26 cellular contexts compared by ENCODE assay signal in genomic region chr1:1958071-1958541, GRCh38. TPM values are rescaled to one million over a fixed set of nuclear protein-coding genes. Genes with fewer than 3 reads are reported as not detected.
DNase-seq lines count a peak whose midpoint lies in the region; ATAC-seq and TF ChIP-seq lines count a peak whose summit lies in the region.
"Had no signal": no experiment of that assay in that cellular context is flagged by ENCODE, and none has a peak within 500 bp of the region (broad histone marks: within the 10 kb centered on the region; RNA-seq: fewer than 3 reads in every experiment).

No MANE protein-coding gene starts in this region.

- H3K27ac ChIP-seq in RWPE1: peak overlapping the region; percentile 5; the same call in 1 of the 2 replicates
- no peak overlapping the region for H3K27ac ChIP-seq in foreskin keratinocyte
- H3K27ac ChIP-seq in neuronal stem cell (replicated peaks; ENCODE audit: low read length): no peak overlapping the region
- H3K27ac ChIP-seq: 22Rv1, HL-60, PC-9, SK-N-MC had no signal

- H3K4me1 ChIP-seq in foreskin keratinocyte (no peaks in the 10 kb centered on the region), neuronal stem cell (ENCODE audit: control insufficient read depth in 2 of 2, insufficient read depth in 1 of 2, low read depth in 1 of 2, low read length in 2 of 2) (peaks cover 0 to 10% of the 10 kb centered on the region in 2 donors)
- H3K4me1 ChIP-seq: BE2C had no signal

- no peak overlapping the region for H3K4me2 ChIP-seq in neuronal stem cell (ENCODE audit: insufficient read depth, low read length, poor library complexity, severe bottlenecking)
- H3K4me2 ChIP-seq: PC-9 had no signal

- no peak overlapping the region for H3K4me3 Mint-ChIP-seq in activated CD4-positive, alpha-beta T cell treated with anti-CD3 and anti-CD28 coated beads for 36 hours
- H3K4me3 Mint-ChIP-seq in stimulated activated effector memory CD8-positive, alpha-beta T cell treated with anti-CD3 and anti-CD28 coated beads, Interleukin-12 subunit alpha, Interleukin-12 subunit beta, amount 100 ng/mL, for 72 hours: no peak overlapping the region
- H3K4me3 Mint-ChIP-seq: CD4-positive, CD25-positive, alpha-beta regulatory T cell had no signal

- CTCF ChIA-PET in activated CD4-positive, alpha-beta T cell treated with anti-CD3 and anti-CD28 coated beads for 36 hours (lab: Charles Lee): interaction anchor here (1.0 to 3.8 kb wide), 2 partner anchors 14 to 87 kb away, joined by 3 to 51 read pairs; no protein-coding TSS in a partner anchor
- CTCF ChIA-PET in RWPE1 (lab: Yijun Ruan, JAX): interaction anchor here (5.4 kb wide), 1 partner anchor 87 kb away, joined by 69 read pairs; no protein-coding TSS in a partner anchor

- H3K4me1 Mint-ChIP-seq in activated CD4-positive, alpha-beta T cell treated with anti-CD3 and anti-CD28 coated beads for 36 hours: peaks cover 14% of the 10 kb centered on the region
- peaks cover 12% of the 10 kb centered on the region for H3K4me1 Mint-ChIP-seq in stimulated activated effector memory CD8-positive, alpha-beta T cell treated with anti-CD3 and anti-CD28 coated beads, Interleukin-12 subunit alpha, Interleukin-12 subunit beta, amount 100 ng/mL, for 72 hours

- H3K36me3 ChIP-seq in neuronal stem cell (replicated peaks in 1 of 2; ENCODE audit: control insufficient read depth in 2 of 2, insufficient read depth in 2 of 2, low read length in 2 of 2): no peaks in the 10 kb centered on the region
- H3K36me3 ChIP-seq: BE2C had no signal

- H3K79me1 ChIP-seq in neuronal stem cell (ENCODE audit: low read depth, low read length): no peaks in the 10 kb centered on the region

- H3K4me3 ChIP-seq in neuronal stem cell (ENCODE audit: low read length in 2 of 2): no peak overlapping the region
- H3K4me3 ChIP-seq: PC-9, SK-N-MC had no signal

- H3K18ac ChIP-seq in neuronal stem cell (ENCODE audit: low read length): no peak overlapping the region

- peaks cover 9% of the 10 kb centered on the region for H3K27me3 ChIP-seq in foreskin keratinocyte
- H3K27me3 ChIP-seq in neuronal stem cell (ENCODE audit: control insufficient read depth in 3 of 3, insufficient read depth in 3 of 3, low read depth in 1 of 3, low read length in 3 of 3): peaks cover 0 to 23% (median 0%) of the 10 kb centered on the region in 3 experiments

- peaks cover 17% of the 10 kb centered on the region for H3K27me3 Mint-ChIP-seq in activated CD4-positive, alpha-beta T cell treated with anti-CD3 and anti-CD28 coated beads for 36 hours

- H3K9me3 Mint-ChIP-seq in activated CD4-positive, alpha-beta T cell treated with anti-CD3 and anti-CD28 coated beads for 36 hours (ENCODE audit: low read depth): peaks cover 3% of the 10 kb centered on the region
- H3K9me3 Mint-ChIP-seq in stimulated activated effector memory CD8-positive, alpha-beta T cell treated with anti-CD3 and anti-CD28 coated beads, Interleukin-12 subunit alpha, Interleukin-12 subunit beta, amount 100 ng/mL, for 72 hours: peaks cover 2% of the 10 kb centered on the region

- H2AFZ ChIP-seq in neuronal stem cell (ENCODE audit: low read length): no peak overlapping the region
- H2AFZ ChIP-seq: PC-9 had no signal

- H2AK5ac ChIP-seq in neuronal stem cell (ENCODE audit: low read depth, low read length): no peak overlapping the region

- no peak overlapping the region for H3K4ac ChIP-seq in neuronal stem cell (ENCODE audit: low read length)

- WGBS in neuronal stem cell (ENCODE audit: extremely low coverage in 2 of 2, insufficient read length in 2 of 2, insufficient replicate concordance in 1 of 2), 2 donors: no CpG with 5 or more reads among the region's 29 CpGs

- H2BK12ac ChIP-seq in neuronal stem cell (ENCODE audit: low read length): no peak overlapping the region

- peak overlapping the region; percentile 51 for H3K23ac ChIP-seq in neuronal stem cell (ENCODE audit: low read depth, low read length, poor library complexity)

- no peak for DNase-seq in activated CD4-positive, alpha-beta T cell treated with anti-CD3 and anti-CD28 coated beads for 36 hours
- no peak for DNase-seq in activated CD4-positive, alpha-beta T cell treated with anti-CD3 and anti-CD28 coated beads for 48 hours
- DNase-seq in RWPE1 (ENCODE audit: low spot score): no peak
- DNase-seq in foreskin keratinocyte: peak; percentile 54 to 80
- no peak for DNase-seq in neuronal stem cell (ENCODE audit: low spot score)
- DNase-seq in AML-193 (lab: John Stamatoyannopoulos, UW): no peak
- no peak for DNase-seq in stimulated activated effector memory CD8-positive, alpha-beta T cell treated with anti-CD3 and anti-CD28 coated beads, Interleukin-12 subunit alpha, Interleukin-12 subunit beta, amount 100 ng/mL, for 72 hours (ENCODE audit: low spot score in 2 of 2)
- no peak for DNase-seq in NCI-H1417 treated with DMSO at 0.1 percent for 48 hours (lab: John Stamatoyannopoulos, UW)
- DNase-seq: BE2C; CD4-positive, CD25-positive, alpha-beta regulatory T cell; KBM-7; NCI-H1105 treated with DMSO at 0.1 percent for 48 hours; NCI-H2029; NCI-H446; NCI-H526 treated with DMSO at 0.1 percent for 48 hours; PC-9; RPMI8226; SIG-M5 had no signal

- no peak for ATAC-seq in activated CD4-positive, alpha-beta T cell treated with anti-CD3 and anti-CD28 coated beads for 36 hours
- no peak for ATAC-seq in foreskin keratinocyte
- ATAC-seq in stimulated activated effector memory CD8-positive, alpha-beta T cell treated with anti-CD3 and anti-CD28 coated beads, Interleukin-12 subunit alpha, Interleukin-12 subunit beta, amount 100 ng/mL, for 72 hours: no peak
- ATAC-seq: HCT116 had no signal

- no peak overlapping the region for H4K8ac ChIP-seq in neuronal stem cell (ENCODE audit: low read depth, low read length)

- TF ChIP-seq CTCF in RWPE1 (conservative IDR thresholded peaks at IDR 0.05; ENCODE audit: low read depth) (no peak), foreskin keratinocyte (conservative IDR thresholded peaks at IDR 0.05) (no peak)

- no peaks in the 10 kb centered on the region for H3K9me3 ChIP-seq in neuronal stem cell (replicated peaks in 1 of 2; ENCODE audit: control insufficient read depth in 2 of 2, insufficient read depth in 1 of 2, low read depth in 1 of 2, low read length in 2 of 2)
- H3K9me3 ChIP-seq: BE2C had no signal

- peaks cover 3% of the 10 kb centered on the region for H3K36me3 Mint-ChIP-seq in activated CD4-positive, alpha-beta T cell treated with anti-CD3 and anti-CD28 coated beads for 36 hours (ENCODE audit: low read depth)
- no peaks in the 10 kb centered on the region for H3K36me3 Mint-ChIP-seq in stimulated activated effector memory CD8-positive, alpha-beta T cell treated with anti-CD3 and anti-CD28 coated beads, Interleukin-12 subunit alpha, Interleukin-12 subunit beta, amount 100 ng/mL, for 72 hours
- H3K36me3 Mint-ChIP-seq: CD4-positive, CD25-positive, alpha-beta regulatory T cell had no signal

- peak overlapping the region; percentile 9 for H3K27ac Mint-ChIP-seq in activated CD4-positive, alpha-beta T cell treated with anti-CD3 and anti-CD28 coated beads for 36 hours
- H3K27ac Mint-ChIP-seq in stimulated activated effector memory CD8-positive, alpha-beta T cell treated with anti-CD3 and anti-CD28 coated beads, Interleukin-12 subunit alpha, Interleukin-12 subunit beta, amount 100 ng/mL, for 72 hours: no peak overlapping the region
- H3K27ac Mint-ChIP-seq: CD4-positive, CD25-positive, alpha-beta regulatory T cell had no signal

- POLR2A ChIA-PET in activated CD4-positive, alpha-beta T cell treated with anti-CD3 and anti-CD28 coated beads for 36 hours (lab: Charles Lee): no interaction called here
- POLR2A ChIA-PET in RWPE1 (lab: Yijun Ruan, JAX; ENCODE audit: low non-redundant PET): no interaction called here

- peak overlapping the region; percentile 21 for H2BK15ac ChIP-seq in neuronal stem cell (ENCODE audit: low read length)

- no peak overlapping the region for H3K14ac ChIP-seq in neuronal stem cell (ENCODE audit: low read length)

- intact Hi-C loops in activated CD4-positive, alpha-beta T cell treated with anti-CD3 and anti-CD28 coated beads for 36 hours (cut with DNase I, micrococcal nuclease): no loop called here

- no peak overlapping the region for H4K91ac ChIP-seq in neuronal stem cell (ENCODE audit: low read depth, low read length, poor library complexity)

- no peak overlapping the region for H3K9ac ChIP-seq in neuronal stem cell (ENCODE audit: low read depth, low read length, poor library complexity)

- no peak overlapping the region for H2BK120ac ChIP-seq in neuronal stem cell (ENCODE audit: low read depth, low read length)

- H2BK5ac ChIP-seq in neuronal stem cell (ENCODE audit: low read length): no peak overlapping the region

RNA-seq across cellular contexts. Expression of gene TMEM52, which starts 39.0 kb away (rescaled TPM):
- total RNA-seq in activated CD4-positive, alpha-beta T cell treated with anti-CD3 and anti-CD28 coated beads for 36 hours: 1 to 10 TPM in 1 of 2 experiments, under 1 TPM in 1; 0.88 to 1.1 TPM
- total RNA-seq in foreskin keratinocyte: 0.82 and 1.8 TPM in 2 replicates
- polyA plus RNA-seq in foreskin keratinocyte: 1.5 and 1.8 TPM in 2 replicates
- 7.3 TPM for polyA plus RNA-seq in neuronal stem cell (2013, experiment 1 of 2)
- polyA plus RNA-seq in neuronal stem cell (2013, experiment 2 of 2): 7.1 TPM

RNA-seq across cellular contexts. Expression of gene CALML6, which starts 43.0 kb away (rescaled TPM):
- under 1 TPM; 0.21 to 0.81 TPM for total RNA-seq in activated CD4-positive, alpha-beta T cell treated with anti-CD3 and anti-CD28 coated beads for 36 hours
- 0.10 TPM in 1 of 2 replicates, not detected in the other for total RNA-seq in foreskin keratinocyte
- 0.06 and 0.15 TPM in 2 replicates for polyA plus RNA-seq in foreskin keratinocyte
- polyA plus RNA-seq in neuronal stem cell (2013, experiment 1 of 2): 0.07 TPM
- 0.08 TPM for polyA plus RNA-seq in neuronal stem cell (2013, experiment 2 of 2)
- total RNA-seq: CD4-positive, CD25-positive, alpha-beta regulatory T cell; H4; HT-29 had no signal
- polyA plus RNA-seq: CD4-positive, CD25-positive, alpha-beta regulatory T cell had no signal

RNA-seq across cellular contexts. Expression of gene CFAP74, which starts 45.5 kb away (rescaled TPM):
- total RNA-seq in activated CD4-positive, alpha-beta T cell treated with anti-CD3 and anti-CD28 coated beads for 36 hours: under 1 TPM in 1 of 2 experiments, not detected in 1; 0.25 TPM
- 0.03 and 0.07 TPM in 2 replicates for total RNA-seq in foreskin keratinocyte
- 0.01 TPM in 1 of 2 replicates, not detected in the other for polyA plus RNA-seq in foreskin keratinocyte
- 0.31 TPM for polyA plus RNA-seq in neuronal stem cell (2013, experiment 1 of 2)
- 0.22 TPM for polyA plus RNA-seq in neuronal stem cell (2013, experiment 2 of 2)
- total RNA-seq: CD4-positive, CD25-positive, alpha-beta regulatory T cell; H4; HT-29; LHCN-M2; MCF 10A had no signal
- polyA plus RNA-seq: CD4-positive, CD25-positive, alpha-beta regulatory T cell had no signal

Comparison
In these comparisons a context has a peak if more than half of its experiments do, and no peak if none do; other contexts are left out.
1. DNase-seq: peak in foreskin keratinocyte (2 of 2); none in activated CD4-positive, alpha-beta T cell treated with anti-CD3 and anti-CD28 coated beads for 36 hours (single experiment), activated CD4-positive, alpha-beta T cell treated with anti-CD3 and anti-CD28 coated beads for 48 hours (single experiment), RWPE1 (single experiment), neuronal stem cell (single experiment), AML-193 (0 of 2), stimulated activated effector memory CD8-positive, alpha-beta T cell treated with anti-CD3 and anti-CD28 coated beads, Interleukin-12 subunit alpha, Interleukin-12 subunit beta, amount 100 ng/mL, for 72 hours (0 of 2) and NCI-H1417 treated with DMSO at 0.1 percent for 48 hours (single experiment).